ENCODE assay signal across 8 cellular contexts in genomic region chr9:130694205-130694604, GRCh38. TPM values are rescaled to one million over a fixed set of nuclear protein-coding genes. Genes with fewer than 3 reads are reported as not detected.
DNase-seq lines count a peak whose midpoint lies in the region; ATAC-seq and TF ChIP-seq lines count a peak whose summit lies in the region.

No MANE protein-coding gene starts in this region.

- peak overlapping the region; percentile 98 for H3K27ac ChIP-seq in C4-2B
- H3K27ac ChIP-seq in Karpas-422 (ENCODE audit: low read length) = peak overlapping the region; percentile 58

- H3K27me3 Mint-ChIP-seq in central memory CD8-positive, alpha-beta T cell = no peaks in the 10 kb centered on the region
- no peaks in the 10 kb centered on the region for H3K27me3 Mint-ChIP-seq in naive thymus-derived CD8-positive, alpha-beta T cell

- H3K4me3 ChIP-seq in Karpas-422 (ENCODE audit: low read length) = peak overlapping the region; percentile 84

- peaks cover 22% of the 10 kb centered on the region for H4K20me1 ChIP-seq in Karpas-422 (ENCODE audit: insufficient read depth, low read depth, low read length)

- no peaks in the 10 kb centered on the region for H3K27me3 ChIP-seq in Karpas-422 (ENCODE audit: low read length)

- peak; percentile 63 for DNase-seq in Karpas-422
- DNase-seq in central memory CD8-positive, alpha-beta T cell (ENCODE audit: low spot score in 2 of 2) = no peak
- DNase-seq in naive thymus-derived CD8-positive, alpha-beta T cell = no peak
- no peak for DNase-seq in ureter (ENCODE audit: low spot score)
- DNase-seq in stimulated activated CD4-positive, alpha-beta T cell treated with anti-CD3 and anti-CD28 coated beads, Interleukin-12 subunit alpha, Interleukin-12 subunit beta, amount 100 ng/mL, for 4 hours = no peak
- DNase-seq in stimulated activated naive CD4-positive, alpha-beta T cell treated with Interleukin-2 at 50 U/mL for 16 hours (lab: John Stamatoyannopoulos, UW) = no peak
- no peak for DNase-seq in NCI-H1417 treated with DMSO at 0.1 percent for 48 hours (lab: John Stamatoyannopoulos, UW)

- peaks cover 41% of the 10 kb centered on the region for H3K4me1 Mint-ChIP-seq in central memory CD8-positive, alpha-beta T cell
- peaks cover 37 to 54% (median 50%) of the 10 kb centered on the region in 4 donors for H3K4me1 Mint-ChIP-seq in naive thymus-derived CD8-positive, alpha-beta T cell

- peaks cover 36% of the 10 kb centered on the region for H3K36me3 ChIP-seq in Karpas-422 (ENCODE audit: insufficient read depth, low read length)

- peak overlapping the region; percentile 90 for H3K27ac Mint-ChIP-seq in central memory CD8-positive, alpha-beta T cell (ENCODE audit: low read depth)
- peak overlapping the region; percentile 89 to 99 (median 96) for H3K27ac Mint-ChIP-seq in naive thymus-derived CD8-positive, alpha-beta T cell

- no peaks in the 10 kb centered on the region for H3K9me3 ChIP-seq in Karpas-422 (ENCODE audit: low read length)

- H3K4me2 ChIP-seq in Karpas-422 (ENCODE audit: low read depth, low read length, poor library complexity, severe bottlenecking) = peak overlapping the region; percentile 87

- peak overlapping the region; percentile 95 for H3K4me3 Mint-ChIP-seq in central memory CD8-positive, alpha-beta T cell
- H3K4me3 Mint-ChIP-seq in naive thymus-derived CD8-positive, alpha-beta T cell = peak overlapping the region; percentile 95 to 98 (median 97)

- no peak overlapping the region for H2AFZ ChIP-seq in Karpas-422 (ENCODE audit: low read length)

- peaks cover 30% of the 10 kb centered on the region for H3K4me1 ChIP-seq in Karpas-422 (ENCODE audit: low read length)

- peaks cover 37% of the 10 kb centered on the region for H3K36me3 Mint-ChIP-seq in central memory CD8-positive, alpha-beta T cell (ENCODE audit: insufficient read depth)
- peaks cover 4 to 44% (median 18%) of the 10 kb centered on the region in 3 donors for H3K36me3 Mint-ChIP-seq in naive thymus-derived CD8-positive, alpha-beta T cell

- TF ChIP-seq CTCF in C4-2B (conservative IDR thresholded peaks at IDR 0.05) = no peak

- peaks cover 46% of the 10 kb centered on the region for H3K79me2 ChIP-seq in Karpas-422 (ENCODE audit: low read length)

- no peaks in the 10 kb centered on the region for H3K9me2 ChIP-seq in Karpas-422 (replicated peaks; ENCODE audit: insufficient read depth, low read length)

- no peaks in the 10 kb centered on the region for H3K9me3 Mint-ChIP-seq in central memory CD8-positive, alpha-beta T cell
- no peaks in the 10 kb centered on the region for H3K9me3 Mint-ChIP-seq in naive thymus-derived CD8-positive, alpha-beta T cell

- no peak for ATAC-seq in central memory CD8-positive, alpha-beta T cell (replicated peaks; ENCODE audit: extremely low read depth, poor library complexity, severe bottlenecking)
- ATAC-seq in naive thymus-derived CD8-positive, alpha-beta T cell = no peak

- H3K9ac ChIP-seq in Karpas-422 (ENCODE audit: low read length) = peak overlapping the region; percentile 89

- POLR2A ChIA-PET in naive thymus-derived CD8-positive, alpha-beta T cell (lab: Charles Lee) = interaction anchor here (0.9 to 2.3 kb wide), 2 partner anchors 12 to 431 kb away, joined by 3 to 15 read pairs; partner anchors contain the start of gene NUP214

RNA-seq across cellular contexts. Expression of gene EXOSC2, which starts 0.6 kb away (rescaled TPM):
- total RNA-seq in Karpas-422 (2014; rRNA removed; shearing (Covaris generic); ENCODE audit: low replicate concordance) = 14.6 and 20.6 TPM in 2 replicates
- 10 to 100 TPM; 66.9 to 71.3 TPM for total RNA-seq in naive thymus-derived CD8-positive, alpha-beta T cell
- polyA plus RNA-seq in naive thymus-derived CD8-positive, alpha-beta T cell = 10 to 100 TPM; 18.7 to 31.1 (median 25.0) TPM
- 29.7 TPM for total RNA-seq in ureter

RNA-seq across cellular contexts. Expression of gene PRDM12, which starts 29.8 kb away (rescaled TPM):
- total RNA-seq in Karpas-422 (2014; rRNA removed; shearing (Covaris generic); ENCODE audit: low replicate concordance) = 0.07 TPM in 1 of 2 replicates, not detected in the other
- total RNA-seq in naive thymus-derived CD8-positive, alpha-beta T cell = under 1 TPM in 1 of 2 experiments, not detected in 1; 0.13 TPM
- under 1 TPM in 1 of 3 donors, not detected in 2; 0.06 TPM for polyA plus RNA-seq in naive thymus-derived CD8-positive, alpha-beta T cell
- 0.21 TPM for total RNA-seq in ureter
